18 cellular contexts compared by ENCODE assay signal in the genomic region with DNA sequence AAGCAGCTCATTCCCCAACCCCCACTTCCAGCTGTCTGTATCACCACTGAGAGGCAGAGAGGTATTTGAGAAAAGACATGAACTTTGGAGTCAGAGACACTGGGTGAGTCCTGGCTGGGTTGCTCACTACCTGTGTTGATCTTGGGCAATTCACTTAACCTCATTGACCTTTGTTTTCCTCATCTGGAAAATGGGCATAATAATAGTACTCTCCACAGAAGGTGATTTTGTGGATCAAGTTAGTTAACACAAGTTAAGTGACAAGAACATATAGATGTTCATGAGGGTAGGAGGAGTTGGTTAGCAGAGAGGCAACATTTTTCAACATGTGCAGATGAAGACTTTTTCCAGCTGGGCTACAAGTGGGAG. TPM values are rescaled to one million over a fixed set of nuclear protein-coding genes. Genes with fewer than 3 reads are reported as not detected.
DNase-seq lines count a peak whose midpoint lies in the region; FAIRE-seq and TF ChIP-seq lines count a peak whose summit lies in the region.
"Had no signal": no experiment of that assay in that cellular context is flagged by ENCODE, and none has a peak within 500 bp of the region (broad histone marks: within the 10 kb centered on the region; RNA-seq: fewer than 3 reads in every experiment).

No MANE protein-coding gene starts in this region.

- no peak overlapping the region for H3K4me3 ChIP-seq in H1 (ENCODE audit: extremely low read depth in 1 of 4, insufficient read depth in 2 of 4, low read depth in 3 of 4, low read length in 4 of 4)
- H3K4me3 ChIP-seq in small intestine (ENCODE audit: low read depth in 1 of 2, low read length in 2 of 2) = no peak overlapping the region
- no peak overlapping the region for H3K4me3 ChIP-seq in right atrium auricular region
- H3K4me3 ChIP-seq in kidney (ENCODE audit: low read length in 2 of 2) = no peak overlapping the region
- no peak overlapping the region for H3K4me3 ChIP-seq in A673 (ENCODE audit: low read depth, low read length, poor library complexity, severe bottlenecking)

- H3K4ac ChIP-seq in H9 (ENCODE audit: low read depth, low read length) (no peak overlapping the region), H1 (replicated peaks; ENCODE audit: insufficient read length, low read depth, low read length) (no peak overlapping the region)

- H3K9me3 ChIP-seq in H9 (ENCODE audit: control insufficient read depth, low read depth, low read length) (no peaks in the 10 kb centered on the region), H1 (ENCODE audit: insufficient read depth in 2 of 2, low read depth in 1 of 2, low read length in 1 of 2) (no peaks in the 10 kb centered on the region), small intestine (ENCODE audit: control insufficient read depth, low read depth) (no peaks in the 10 kb centered on the region), right atrium auricular region (no peaks in the 10 kb centered on the region), kidney (ENCODE audit: control insufficient read depth in 1 of 2, low read length in 2 of 2) (no peaks in the 10 kb centered on the region), A673 (ENCODE audit: low read depth, low read length, poor library complexity, severe bottlenecking) (no peaks in the 10 kb centered on the region)
- H3K9me3 ChIP-seq: BE2C had no signal

- no peak overlapping the region for H2BK20ac ChIP-seq in H9 (ENCODE audit: low read depth, low read length, poor library complexity, severe bottlenecking)
- H2BK20ac ChIP-seq in H1 (ENCODE audit: low read length) = no peak overlapping the region

- no peak overlapping the region for H3K27ac ChIP-seq in H9 (ENCODE audit: insufficient read length, low read depth, low read length)
- no peak overlapping the region for H3K27ac ChIP-seq in H1 (ENCODE audit: low read depth, low read length)
- no peak overlapping the region for H3K27ac ChIP-seq in small intestine (ENCODE audit: low read depth in 1 of 2, low read length in 1 of 2)
- H3K27ac ChIP-seq in right atrium auricular region = no peak overlapping the region
- no peak overlapping the region for H3K27ac ChIP-seq in kidney (ENCODE audit: low read depth in 2 of 2, low read length in 2 of 2)
- H3K27ac ChIP-seq in A673 (ENCODE audit: low read depth, low read length, poor library complexity, severe bottlenecking) = no peak overlapping the region
- H3K27ac ChIP-seq: C4-2B had no signal

- H3K36me3 Mint-ChIP-seq in H9 (ENCODE audit: insufficient read depth in 1 of 3, low read depth in 3 of 3) = no peaks in the 10 kb centered on the region

- H2AFZ ChIP-seq in H9 (ENCODE audit: low read length) = no peak overlapping the region
- H2AFZ ChIP-seq in H1 (ENCODE audit: low read length) = no peak overlapping the region

- no peak for TF ChIP-seq RAD21 in H1 (IDR thresholded peaks at IDR 0.05 in 1 of 2, conservative IDR thresholded peaks at IDR 0.05 in 1 of 2; ENCODE audit: low read depth in 2 of 2, low read length in 2 of 2)

- POLR2A ChIA-PET in H1 (lab: Charles Lee; ENCODE audit: partially characterized antibody) = interaction anchor here (0.9 to 4.1 kb wide), 5 partner anchors 10 to 37 kb away, joined by 3 to 21 read pairs (median 4); partner anchors contain the start of gene ETV3
- POLR2A ChIA-PET in A673 (lab: Charles Lee; ENCODE audit: low non-redundant PET) = no interaction called here

- peak overlapping the region in 1 of 2 experiments; percentile 3; a peak in 1 of 5 replicates for H3K4me3 Mint-ChIP-seq in H9
- H3K4me3 Mint-ChIP-seq: CD4-positive, alpha-beta memory T cell had no signal

- no peak overlapping the region for H2BK15ac ChIP-seq in H9 (ENCODE audit: low read depth, low read length)
- no peak overlapping the region for H2BK15ac ChIP-seq in H1 (ENCODE audit: low read length)

- DNase-seq in activated CD8-positive, alpha-beta memory T cell treated with anti-CD3 and anti-CD28 coated beads, Interleukin-2, amount 50 U/mL, for 48 hours = peak; percentile 26
- DNase-seq in activated CD8-positive, alpha-beta memory T cell treated with anti-CD3 and anti-CD28 coated beads, Interleukin-2, amount 50 U/mL, for 4 hours = no peak
- DNase-seq in H9 (no peak), H1 (ENCODE audit: low read depth in 1 of 2, low spot score in 2 of 2) (no peak), small intestine (peak; percentile 21), right atrium auricular region (ENCODE audit: low spot score) (no peak), kidney (no peak), A673 (ENCODE audit: low spot score) (no peak)
- DNase-seq: BE2C; CD4-positive, alpha-beta memory T cell; DND-41; GDM1 had no signal

- no peak overlapping the region for H3K56ac ChIP-seq in H9 (ENCODE audit: insufficient read length, low read depth, low read length)
- H3K56ac ChIP-seq in H1 (replicated peaks; ENCODE audit: insufficient read length, low read depth, low read length) = no peak overlapping the region

- H4K5ac ChIP-seq in H9 (ENCODE audit: insufficient read length, low read depth, low read length) (no peak overlapping the region), H1 (ENCODE audit: insufficient read length, low read depth, low read length) (no peak overlapping the region)

- no peak for TF ChIP-seq EP300 in H1 (IDR thresholded peaks at IDR 0.05; ENCODE audit: borderline replicate concordance in 1 of 2, low read depth in 2 of 2, low read length in 2 of 2)

- H3K18ac ChIP-seq in H9 (ENCODE audit: insufficient read length, low read depth, low read length) = no peak overlapping the region
- peak overlapping the region; percentile 4; the same call in 1 of the 2 replicates for H3K18ac ChIP-seq in H1 (ENCODE audit: extremely low read depth, low read length)

- H3K14ac ChIP-seq in H9 (ENCODE audit: insufficient read depth, low read length) (no peak overlapping the region), H1 (ENCODE audit: insufficient read length) (no peak overlapping the region)

- peaks cover 5% of the 10 kb centered on the region for H3K27me3 Mint-ChIP-seq in H9 (ENCODE audit: low read depth)

- no peak overlapping the region for H3T11ph ChIP-seq in H9 (ENCODE audit: low read length)

- no peaks in the 10 kb centered on the region; the same call in 1 of the 2 replicates for H3K27me3 ChIP-seq in H9 (ENCODE audit: insufficient read depth, low read length)
- H3K27me3 ChIP-seq in H1 (replicated peaks in 1 of 4; ENCODE audit: control insufficient read depth in 3 of 4, extremely low read depth in 1 of 4, insufficient read depth in 3 of 4, low read length in 3 of 4) = peaks cover 0 to 8% (median 2%) of the 10 kb centered on the region in 4 experiments; a peak in 4 of 7 replicates
- no peaks in the 10 kb centered on the region for H3K27me3 ChIP-seq in small intestine (ENCODE audit: control insufficient read depth in 2 of 2, insufficient read depth in 2 of 2, low read length in 2 of 2)
- H3K27me3 ChIP-seq in right atrium auricular region = no peaks in the 10 kb centered on the region
- no peaks in the 10 kb centered on the region for H3K27me3 ChIP-seq in A673 (replicated peaks; ENCODE audit: insufficient read depth, low read depth, low read length, poor library complexity)
- H3K27me3 ChIP-seq: BE2C had no signal

- FAIRE-seq in H1 (lab: Jason Lieb, UNC) (no peak), small intestine (lab: Jason Lieb, UNC) (no peak), kidney (lab: Jason Lieb, UNC) (no peak)
- FAIRE-seq: GM12892, GM19239 had no signal

- no TSS peak for BruUV-seq in A673 (replicated peaks; lab: Mats Ljungman, UMichigan)

- TF ChIP-seq CTCF in H9 (conservative IDR thresholded peaks at IDR 0.05) = no peak
- no peak for TF ChIP-seq CTCF in H1 (IDR thresholded peaks at IDR 0.05; ENCODE audit: control extremely low read depth in 1 of 3, insufficient read depth in 1 of 3, low read depth in 1 of 3, low read length in 3 of 3)
- TF ChIP-seq CTCF in right atrium auricular region (IDR thresholded peaks at IDR 0.05) = no peak
- no peak for TF ChIP-seq CTCF in kidney (IDR thresholded peaks at IDR 0.05; ENCODE audit: borderline replicate concordance, extremely low read depth, insufficient read depth)
- no peak for TF ChIP-seq CTCF in A673 (conservative IDR thresholded peaks at IDR 0.05; ENCODE audit: low read depth, low read length)

- H4K20me1 ChIP-seq in H9 (ENCODE audit: control insufficient read depth, insufficient read depth, insufficient read length) (no peaks in the 10 kb centered on the region), H1 (replicated peaks in 1 of 2; ENCODE audit: control insufficient read depth in 1 of 2, insufficient read depth in 2 of 2, low read length in 2 of 2) (no peaks in the 10 kb centered on the region)

- intact Hi-C loops in kidney (cut with DNase I) (no loop called here), A673 (cut with micrococcal nuclease; ENCODE audit: unreplicated experiment) (no loop called here)

- H2AK5ac ChIP-seq in H9 (ENCODE audit: insufficient read length, low read length) (no peak overlapping the region), H1 (ENCODE audit: low read depth, low read length) (no peak overlapping the region)

- no peak overlapping the region for H2BK5ac ChIP-seq in H9 (ENCODE audit: insufficient read length, low read length)
- no peak overlapping the region for H2BK5ac ChIP-seq in H1 (ENCODE audit: low read depth, low read length)

- CTCF ChIA-PET in H1 (lab: Charles Lee; ENCODE audit: partially characterized antibody) (interaction anchor here (0.9 to 9.2 kb wide), 8 partner anchors 9 to 47 kb away, joined by 3 to 67 read pairs (median 6); partner anchors contain the start of gene ETV3L), A673 (lab: Charles Lee) (no interaction called here)

- H3K79me1 ChIP-seq in H9 (ENCODE audit: insufficient read depth, low read depth, low read length, poor library complexity, severe bottlenecking) = no peaks in the 10 kb centered on the region
- no peaks in the 10 kb centered on the region for H3K79me1 ChIP-seq in H1 (ENCODE audit: low read depth, low read length)

- no peak overlapping the region for H3K23ac ChIP-seq in H9 (ENCODE audit: insufficient read length, low read depth, low read length)
- no peak overlapping the region for H3K23ac ChIP-seq in H1 (ENCODE audit: insufficient read length)

- H3K27ac Mint-ChIP-seq in H9 = peak overlapping the region in 2 of 3 experiments; percentile 18 to 79; a peak in 3 of 7 replicates

- no peak overlapping the region for H4K91ac ChIP-seq in H9 (ENCODE audit: insufficient read length, low read depth, low read length)
- H4K91ac ChIP-seq in H1 (replicated peaks; ENCODE audit: insufficient read length, low read length) = no peak overlapping the region

- H2BK12ac ChIP-seq in H9 (ENCODE audit: insufficient read length, low read depth, low read length) (no peak overlapping the region), H1 (ENCODE audit: low read depth, low read length) (0 out of 2 replicates have a peak overlapping the region, but pooled peaks have one; percentile 96)

- peaks cover 70 to 74% of the 10 kb centered on the region in 2 experiments for H3K4me1 Mint-ChIP-seq in H9

- no peak for TF ChIP-seq POLR2A in H1 (IDR thresholded peaks at IDR 0.05; ENCODE audit: control extremely low read depth in 1 of 2, low read depth in 2 of 2, low read length in 2 of 2)

- H3K36me3 ChIP-seq in H1 (ENCODE audit: control insufficient read depth in 2 of 4, insufficient read depth in 4 of 4, low read length in 3 of 4) (no peaks in the 10 kb centered on the region), small intestine (ENCODE audit: control insufficient read depth in 2 of 2, insufficient read depth in 2 of 2, low read length in 2 of 2) (peaks cover 0 to 3% of the 10 kb centered on the region in 2 donors), right atrium auricular region (no peaks in the 10 kb centered on the region), kidney (ENCODE audit: control insufficient read depth in 1 of 2, insufficient read depth in 2 of 2, low read length in 2 of 2) (no peaks in the 10 kb centered on the region), A673 (ENCODE audit: insufficient read depth, low read length, poor library complexity, severe bottlenecking) (peaks cover 5% of the 10 kb centered on the region)

- H4K8ac ChIP-seq in H9 (replicated peaks; ENCODE audit: insufficient read length, low read depth, low read length) (no peak overlapping the region), H1 (ENCODE audit: extremely low read depth, insufficient read depth, low read length) (no peak overlapping the region)

- H3K23me2 ChIP-seq in H9 (ENCODE audit: insufficient read length, low read depth, low read length, poor library complexity, severe bottlenecking) = no peaks in the 10 kb centered on the region
- H3K23me2 ChIP-seq in H1 (ENCODE audit: low read depth, low read length) = peaks cover 6% of the 10 kb centered on the region; the same call in 1 of the 2 replicates

- H3K79me2 ChIP-seq in H9 (ENCODE audit: insufficient read depth, low read length) (no peaks in the 10 kb centered on the region), H1 (ENCODE audit: control insufficient read depth in 1 of 2, insufficient read depth in 2 of 2, low read length in 2 of 2) (no peaks in the 10 kb centered on the region)

- no peak overlapping the region for H3K4me2 ChIP-seq in H9 (ENCODE audit: insufficient read depth, insufficient read length, low read length)
- no peak overlapping the region for H3K4me2 ChIP-seq in H1 (ENCODE audit: insufficient read depth in 1 of 2, low read depth in 2 of 2, low read length in 2 of 2)

- H3K9ac ChIP-seq in H9 (ENCODE audit: extremely low read depth, insufficient read length, low read length) = no peak overlapping the region
- no peak overlapping the region for H3K9ac ChIP-seq in H1 (replicated peaks in 1 of 4; ENCODE audit: extremely low read depth in 1 of 4, low read depth in 3 of 4, low read length in 3 of 4)
- no peak overlapping the region for H3K9ac ChIP-seq in kidney (ENCODE audit: low read length in 2 of 2)

- no peak overlapping the region for H2BK120ac ChIP-seq in H9 (ENCODE audit: low read depth, low read length, poor library complexity, severe bottlenecking)
- H2BK120ac ChIP-seq in H1 (replicated peaks; ENCODE audit: low read depth, low read length) = no peak overlapping the region

- H3K9me3 Mint-ChIP-seq in H9 = no peaks in the 10 kb centered on the region
- H3K9me3 Mint-ChIP-seq: CD4-positive, alpha-beta memory T cell had no signal

- H3K4me1 ChIP-seq in H9 (ENCODE audit: insufficient read depth, low read length) (peaks cover 22% of the 10 kb centered on the region; the same call in 1 of the 2 replicates), H1 (replicated peaks in 1 of 4; ENCODE audit: control insufficient read depth in 3 of 4, insufficient read depth in 4 of 4, low read length in 3 of 4) (peaks cover 23 to 48% (median 34%) of the 10 kb centered on the region in 4 experiments), small intestine (ENCODE audit: control insufficient read depth in 2 of 2, insufficient read depth in 1 of 2, low read depth in 1 of 2, low read length in 1 of 2) (no peaks in the 10 kb centered on the region), right atrium auricular region (no peaks in the 10 kb centered on the region), kidney (ENCODE audit: control insufficient read depth in 1 of 2, insufficient read depth in 1 of 2, low read depth in 1 of 2, low read length in 2 of 2) (no peaks in the 10 kb centered on the region), A673 (ENCODE audit: insufficient read depth, low read length, poor library complexity, severe bottlenecking) (no peaks in the 10 kb centered on the region)
- H3K4me1 ChIP-seq: BE2C had no signal

RNA-seq across cellular contexts. Expression of gene ETV3L, which starts 17.1 kb away (rescaled TPM):
- total RNA-seq in H9 (2021) = 0.75 and 0.96 TPM in 2 replicates
- total RNA-seq in H1 (2021; fragmentation: NEBNext Ultra II Directional; extraction: Animal tissue kit (Norgen Biotek cat#: 25700)) = 0.17 and 0.25 TPM in 2 replicates
- polyA plus RNA-seq in H1 (2011; rRNA removed) = 0.26 and 0.28 TPM in 2 replicates
- polyA plus RNA-seq in H1 (2011; cell fraction: cytosol; rRNA removed) = 0.36 TPM
- polyA plus RNA-seq in H1 (2011; cell fraction: nucleus; rRNA removed) = 0.29 TPM
- polyA plus RNA-seq in H1 (2012, experiment 1 of 2) = 0.24 to 0.37 TPM (median 0.31 TPM) in 3 of 4 replicates, not detected in the other
- 0.08 TPM for polyA plus RNA-seq in H1 (2012, experiment 2 of 2)
- polyA plus RNA-seq in H1 (2013, experiment 1 of 2) = 0.12 TPM
- 0.13 TPM for polyA plus RNA-seq in H1 (2013, experiment 2 of 2)
- 0.22 and 0.27 TPM in 2 replicates for polyA minus RNA-seq in H1 (2011; rRNA and poly(A)+ RNA removed)
- not detected for polyA minus RNA-seq in H1 (2011; cell fraction: cytosol; rRNA and poly(A)+ RNA removed)
- not detected for polyA minus RNA-seq in H1 (2011; cell fraction: nucleus; rRNA and poly(A)+ RNA removed)
- polyA plus RNA-seq in small intestine = not detected
- not detected for total RNA-seq in right atrium auricular region
- not detected for total RNA-seq in kidney
- polyA plus RNA-seq in kidney (ENCODE audit: insufficient read depth, low read depth, low replicate concordance) = not detected
- total RNA-seq in A673 (2021) = not detected in 2 replicates
- total RNA-seq: A172; CD4-positive, alpha-beta memory T cell; H4; HT1080 had no signal
- polyA plus RNA-seq: CD4-positive, alpha-beta memory T cell had no signal

RNA-seq across cellular contexts. Expression of gene ETV3, which starts 21.5 kb away (rescaled TPM):
- 36.3 and 36.4 TPM in 2 replicates for total RNA-seq in H9 (2021)
- total RNA-seq in H1 (2021; fragmentation: NEBNext Ultra II Directional; extraction: Animal tissue kit (Norgen Biotek cat#: 25700)) = 23.8 and 26.6 TPM in 2 replicates
- 6.0 and 7.0 TPM in 2 replicates for polyA plus RNA-seq in H1 (2011; rRNA removed)
- polyA plus RNA-seq in H1 (2011; cell fraction: cytosol; rRNA removed) = 7.6 TPM
- 6.8 TPM for polyA plus RNA-seq in H1 (2011; cell fraction: nucleus; rRNA removed)
- polyA plus RNA-seq in H1 (2012, experiment 1 of 2) = 8.9 to 12.0 TPM (median 9.7 TPM) in 4 replicates
- 1.0 TPM for polyA plus RNA-seq in H1 (2012, experiment 2 of 2)
- polyA plus RNA-seq in H1 (2013, experiment 1 of 2) = 6.9 TPM
- 6.3 TPM for polyA plus RNA-seq in H1 (2013, experiment 2 of 2)
- 24.8 and 27.2 TPM in 2 replicates for polyA minus RNA-seq in H1 (2011; rRNA and poly(A)+ RNA removed)
- polyA minus RNA-seq in H1 (2011; cell fraction: cytosol; rRNA and poly(A)+ RNA removed) = 14.2 TPM
- 19.3 TPM for polyA minus RNA-seq in H1 (2011; cell fraction: nucleus; rRNA and poly(A)+ RNA removed)
- polyA plus RNA-seq in small intestine = 10 to 100 TPM; 10.3 to 17.7 (median 11.3) TPM
- total RNA-seq in right atrium auricular region = 10 to 100 TPM in 1 of 2 donors, 1 to 10 TPM in 1; 9.0 to 12.0 TPM
- total RNA-seq in kidney = 24.8 TPM
- polyA plus RNA-seq in kidney (ENCODE audit: insufficient read depth, low read depth, low replicate concordance) = 3.5 TPM
- total RNA-seq in A673 (2021) = 40.0 and 46.1 TPM in 2 replicates

Comparison
In these comparisons a context has a peak if more than half of its experiments do, and no peak if none do; other contexts are left out.
1. DNase-seq: peak in activated CD8-positive, alpha-beta memory T cell treated with anti-CD3 and anti-CD28 coated beads, Interleukin-2, amount 50 U/mL, for 48 hours (single experiment) and small intestine (single experiment); none in activated CD8-positive, alpha-beta memory T cell treated with anti-CD3 and anti-CD28 coated beads, Interleukin-2, amount 50 U/mL, for 4 hours (single experiment), H9 (single experiment), H1 (0 of 2), right atrium auricular region (single experiment), kidney (single experiment) and A673 (single experiment).